11 cellular contexts compared by ENCODE assay signal in the genomic region with DNA sequence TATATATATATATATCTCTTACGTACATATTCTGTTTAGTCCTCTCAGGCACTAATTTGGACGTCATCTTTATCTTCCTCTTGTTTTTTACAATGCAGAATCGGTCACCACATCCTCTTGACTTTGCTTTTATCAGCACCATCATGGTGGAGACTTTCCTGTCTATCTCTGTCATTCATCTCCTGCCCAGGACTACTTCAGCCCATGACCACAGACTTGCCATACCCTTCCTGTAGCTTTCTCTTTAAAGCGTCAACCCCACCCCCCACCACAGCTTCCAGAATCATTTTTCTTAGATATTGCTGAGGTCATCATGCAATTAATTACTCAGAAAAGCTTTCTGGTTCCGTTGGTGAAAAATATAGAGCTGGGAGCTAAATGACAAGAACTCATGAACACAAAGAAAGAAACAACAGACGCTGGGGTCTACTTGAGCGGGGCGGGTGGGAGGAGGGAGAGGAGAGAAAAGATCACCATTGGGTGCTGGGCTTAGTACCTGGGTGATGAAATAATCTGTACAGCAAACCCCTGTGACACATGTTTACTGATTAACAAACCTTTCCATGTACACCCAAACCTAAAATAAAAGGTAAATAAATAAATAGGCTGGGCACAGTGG. TPM values are rescaled to one million over a fixed set of nuclear protein-coding genes. Genes with fewer than 3 reads are reported as not detected.
DNase-seq lines count a peak whose midpoint lies in the region; ATAC-seq and TF ChIP-seq lines count a peak whose summit lies in the region.
"Had no signal": no experiment of that assay in that cellular context is flagged by ENCODE, and none has a peak within 500 bp of the region (broad histone marks: within the 10 kb centered on the region; RNA-seq: fewer than 3 reads in every experiment).

No MANE protein-coding gene starts in this region.

- POLR2A ChIA-PET in T-cell (lab: Charles Lee): interaction anchor here in 1 of 2 donors (0.7 kb wide), 1 partner anchor 43 kb away, joined by 14 read pairs; no protein-coding TSS in a partner anchor

- H3K4me3 Mint-ChIP-seq in T-cell: peak overlapping the region; percentile 31 to 60 (median 38)
- peak overlapping the region; percentile 67 for H3K4me3 Mint-ChIP-seq in activated CD8-positive, alpha-beta memory T cell treated with anti-CD3 and anti-CD28 coated beads, Interleukin-2, amount 10 ng/mL, durations not matched to agents 7 days and 5 days

- peak; percentile 11 to 81 (median 50) for DNase-seq in T-cell
- peak; percentile 82 for DNase-seq in activated CD8-positive, alpha-beta memory T cell treated with anti-CD3 and anti-CD28 coated beads, Interleukin-2, amount 10 ng/mL, durations not matched to agents 7 days and 5 days
- peak; percentile 0 to 1 for DNase-seq in erythroblast (lab: John Stamatoyannopoulos, UW)
- DNase-seq in stimulated activated CD8-positive, alpha-beta memory T cell treated with anti-CD3 and anti-CD28 coated beads, Interleukin-7, amount 100 ng/mL, for 4 hours (ENCODE audit: low read depth in 2 of 2): peak; percentile 42 to 48
- DNase-seq in SKM-1 treated with dmso at 0.1 percent for 144 hours (lab: John Stamatoyannopoulos, UW; ENCODE audit: unreplicated experiment): no peak
- DNase-seq in NCI-H2196 (lab: John Stamatoyannopoulos, UW; ENCODE audit: unreplicated experiment): no peak
- DNase-seq: DMS79 treated with DMSO at 0.1 percent for 48 hours, H7, NCI-H1092 treated with DMSO at 0.1 percent for 48 hours, spleen had no signal

- peak overlapping the region; percentile 71 to 84 for H3K27ac Mint-ChIP-seq in T-cell
- H3K27ac Mint-ChIP-seq in activated CD8-positive, alpha-beta memory T cell treated with anti-CD3 and anti-CD28 coated beads, Interleukin-2, amount 10 ng/mL, durations not matched to agents 7 days and 5 days: peak overlapping the region; percentile 89

- CTCF ChIA-PET in T-cell (lab: Charles Lee): interaction anchor here (0.6 to 0.7 kb wide), 2 partner anchors 203 to 915 kb away, joined by 4 to 7 read pairs; a partner anchor contains a TSS
- CTCF ChIA-PET in activated CD8-positive, alpha-beta memory T cell treated with anti-CD3 and anti-CD28 coated beads, Interleukin-2, amount 10 ng/mL, durations not matched to agents 7 days and 5 days (lab: Charles Lee): no interaction called here

- no peaks in the 10 kb centered on the region for H3K27me3 Mint-ChIP-seq in T-cell
- H3K27me3 Mint-ChIP-seq in activated CD8-positive, alpha-beta memory T cell treated with anti-CD3 and anti-CD28 coated beads, Interleukin-2, amount 10 ng/mL, durations not matched to agents 7 days and 5 days: no peaks in the 10 kb centered on the region

- peak; percentile 65 to 96 (median 94) for ATAC-seq in T-cell (replicated peaks in 1 of 4)
- ATAC-seq in activated CD8-positive, alpha-beta memory T cell treated with anti-CD3 and anti-CD28 coated beads, Interleukin-2, amount 10 ng/mL, durations not matched to agents 7 days and 5 days: peak; percentile 91
- no peak for ATAC-seq in HG02981 (IDR thresholded peaks at IDR 0.05; ENCODE audit: unreplicated experiment)

- no peaks in the 10 kb centered on the region for H3K36me3 Mint-ChIP-seq in T-cell
- peaks cover 27% of the 10 kb centered on the region for H3K36me3 Mint-ChIP-seq in activated CD8-positive, alpha-beta memory T cell treated with anti-CD3 and anti-CD28 coated beads, Interleukin-2, amount 10 ng/mL, durations not matched to agents 7 days and 5 days

- peaks cover 33 to 42% (median 38%) of the 10 kb centered on the region in 3 donors for H3K4me1 Mint-ChIP-seq in T-cell
- H3K4me1 Mint-ChIP-seq in activated CD8-positive, alpha-beta memory T cell treated with anti-CD3 and anti-CD28 coated beads, Interleukin-2, amount 10 ng/mL, durations not matched to agents 7 days and 5 days: peaks cover 40% of the 10 kb centered on the region

- no peak for TF ChIP-seq POLR2A in erythroblast (IDR thresholded peaks at IDR 0.05; ENCODE audit: low read length)

- peaks cover 4 to 6% (median 6%) of the 10 kb centered on the region in 3 donors for H3K9me3 Mint-ChIP-seq in T-cell
- peaks cover 5% of the 10 kb centered on the region for H3K9me3 Mint-ChIP-seq in activated CD8-positive, alpha-beta memory T cell treated with anti-CD3 and anti-CD28 coated beads, Interleukin-2, amount 10 ng/mL, durations not matched to agents 7 days and 5 days (ENCODE audit: low read depth)

RNA-seq across cellular contexts. Expression of a gene that starts 30.5 kb away (rescaled TPM):
- total RNA-seq in T-cell: 10 to 100 TPM; 55.9 to 83.2 (median 63.2) TPM
- 10 to 100 TPM; 76.6 to 83.6 TPM for total RNA-seq in activated CD8-positive, alpha-beta memory T cell treated with anti-CD3 and anti-CD28 coated beads, Interleukin-2, amount 10 ng/mL, durations not matched to agents 7 days and 5 days

Comparison
In these comparisons a context has a peak if more than half of its experiments do, and no peak if none do; other contexts are left out.
1. DNase-seq: peak in T-cell (34 of 34), activated CD8-positive, alpha-beta memory T cell treated with anti-CD3 and anti-CD28 coated beads, Interleukin-2, amount 10 ng/mL, durations not matched to agents 7 days and 5 days (single experiment), erythroblast (2 of 2) and stimulated activated CD8-positive, alpha-beta memory T cell treated with anti-CD3 and anti-CD28 coated beads, Interleukin-7, amount 100 ng/mL, for 4 hours (2 of 2); none in SKM-1 treated with dmso at 0.1 percent for 144 hours (single experiment) and NCI-H2196 (single experiment).